ENCODE assay signal across 13 cellular contexts in the genomic region with DNA sequence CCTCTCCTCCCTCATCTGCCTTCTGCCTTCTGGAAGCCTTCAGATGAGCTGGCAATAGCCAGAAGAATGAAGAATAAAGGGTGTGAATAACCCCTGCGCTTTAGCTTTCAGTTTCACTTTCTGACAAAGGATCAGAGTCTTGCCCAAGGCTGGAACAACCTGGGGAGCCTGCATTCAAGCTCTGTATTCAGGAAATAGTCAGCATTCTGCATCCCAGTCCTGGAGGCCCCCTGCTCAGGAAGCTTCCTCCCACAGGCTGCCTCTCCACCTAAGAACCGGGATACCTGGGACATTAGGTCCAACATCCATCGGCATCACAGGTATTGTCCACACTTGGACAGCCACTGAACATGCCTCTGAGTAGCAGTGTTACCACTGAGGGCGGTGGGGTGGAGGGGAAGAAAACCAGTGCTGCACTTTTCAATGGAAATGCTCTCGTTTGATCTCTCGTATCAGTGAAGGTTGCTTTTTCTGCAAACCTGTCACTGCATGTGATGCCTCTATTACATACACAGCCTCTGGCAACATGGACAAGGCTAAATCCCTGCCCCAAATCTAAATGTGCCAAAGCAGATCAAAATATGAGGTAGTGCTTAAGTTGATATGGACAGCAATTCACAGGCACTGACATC. TPM values are rescaled to one million over a fixed set of nuclear protein-coding genes. Genes with fewer than 3 reads are reported as not detected.
DNase-seq lines count a peak whose midpoint lies in the region; ATAC-seq, FAIRE-seq and TF ChIP-seq lines count a peak whose summit lies in the region.
"Had no signal": no experiment of that assay in that cellular context is flagged by ENCODE, and none has a peak within 500 bp of the region (broad histone marks: within the 10 kb centered on the region; RNA-seq: fewer than 3 reads in every experiment).

No MANE protein-coding gene starts in this region.

- H3K4me3 ChIP-seq in NT2/D1 (ENCODE audit: insufficient read length, low read depth), result no peak overlapping the region
- peak overlapping the region; percentile 40 for H3K4me3 ChIP-seq in fibroblast of the aortic adventitia (ENCODE audit: low read depth, low read length)
- H3K4me3 ChIP-seq in effector memory CD4-positive, alpha-beta T cell (ENCODE audit: insufficient read depth, low read depth, low read length, poor library complexity, severe bottlenecking), result no peak overlapping the region

- no peaks in the 10 kb centered on the region for H3K36me3 Mint-ChIP-seq in activated CD4-positive, alpha-beta memory T cell treated with anti-CD3 and anti-CD28 coated beads, Interleukin-2, amount 10 ng/mL, durations not matched to agents 7 days and 5 days (ENCODE audit: low read depth)
- no peaks in the 10 kb centered on the region for H3K36me3 Mint-ChIP-seq in activated CD4-positive, alpha-beta memory T cell treated with anti-CD3 and anti-CD28 coated beads for 36 hours
- H3K36me3 Mint-ChIP-seq: stimulated activated memory B cell treated with anti-CD40 and anti-IgM and Interleukin-4, amounts not matched to agents 10 μg/mL and 1 μg/mL and 100 μg/mL, for 72 hours had no signal

- no peak for ATAC-seq in HG03460 (IDR thresholded peaks at IDR 0.05; ENCODE audit: unreplicated experiment)
- ATAC-seq: stimulated activated memory B cell treated with anti-CD40 and anti-IgM and Interleukin-4, amounts not matched to agents 10 μg/mL and 1 μg/mL and 100 μg/mL, for 72 hours had no signal

- no peak for FAIRE-seq in urothelium cell line (lab: Jason Lieb, UNC)

- intact Hi-C loops in activated CD4-positive, alpha-beta memory T cell treated with anti-CD3 and anti-CD28 coated beads for 36 hours (cut with micrococcal nuclease), result loop anchor here (10.0 kb wide), 1 partner anchor 540 kb away; no protein-coding TSS in a partner anchor
- intact Hi-C loops in head of caudate nucleus (cut with DNase I), result no loop called here

- H3K27ac Mint-ChIP-seq in activated CD4-positive, alpha-beta memory T cell treated with anti-CD3 and anti-CD28 coated beads, Interleukin-2, amount 10 ng/mL, durations not matched to agents 7 days and 5 days, result no peak overlapping the region
- no peak overlapping the region for H3K27ac Mint-ChIP-seq in activated CD4-positive, alpha-beta memory T cell treated with anti-CD3 and anti-CD28 coated beads for 36 hours
- H3K27ac Mint-ChIP-seq: stimulated activated memory B cell treated with anti-CD40 and anti-IgM and Interleukin-4, amounts not matched to agents 10 μg/mL and 1 μg/mL and 100 μg/mL, for 72 hours had no signal

- H3K27ac ChIP-seq in effector memory CD4-positive, alpha-beta T cell (ENCODE audit: insufficient read depth, low read length, poor library complexity, severe bottlenecking), result no peak overlapping the region

- no peak for DNase-seq in activated CD4-positive, alpha-beta memory T cell treated with anti-CD3 and anti-CD28 coated beads, Interleukin-2, amount 10 ng/mL, durations not matched to agents 7 days and 5 days
- DNase-seq in activated CD4-positive, alpha-beta memory T cell treated with anti-CD3 and anti-CD28 coated beads for 36 hours, result no peak
- peak; percentile 79 for DNase-seq in NT2/D1 (ENCODE audit: low read depth, low spot score)
- DNase-seq in fibroblast of the aortic adventitia (ENCODE audit: low read depth), result peak; percentile 35
- DNase-seq in urothelium cell line (ENCODE audit: low spot score), result peak; percentile 20
- no peak for DNase-seq in effector memory CD4-positive, alpha-beta T cell
- DNase-seq in head of caudate nucleus, result no peak
- DNase-seq: activated CD4-positive, alpha-beta T cell treated with anti-CD3 and anti-CD28 coated beads, Interleukin-2, amount 50 U/mL, for 1 hour; BE2C; NCI-H2081 treated with DMSO at 0.1 percent for 48 hours had no signal

- no peaks in the 10 kb centered on the region for H3K36me3 ChIP-seq in NT2/D1 (ENCODE audit: insufficient read depth, insufficient read length, low read length)
- H3K36me3 ChIP-seq in effector memory CD4-positive, alpha-beta T cell (ENCODE audit: control insufficient read depth, insufficient read depth, low read length), result no peaks in the 10 kb centered on the region
- H3K36me3 ChIP-seq: BE2C had no signal

- no peaks in the 10 kb centered on the region for H3K27me3 Mint-ChIP-seq in activated CD4-positive, alpha-beta memory T cell treated with anti-CD3 and anti-CD28 coated beads, Interleukin-2, amount 10 ng/mL, durations not matched to agents 7 days and 5 days
- H3K27me3 Mint-ChIP-seq in activated CD4-positive, alpha-beta memory T cell treated with anti-CD3 and anti-CD28 coated beads for 36 hours, result no peaks in the 10 kb centered on the region
- H3K27me3 Mint-ChIP-seq: stimulated activated memory B cell treated with anti-CD40 and anti-IgM and Interleukin-4, amounts not matched to agents 10 μg/mL and 1 μg/mL and 100 μg/mL, for 72 hours had no signal

- H3K4me3 Mint-ChIP-seq in activated CD4-positive, alpha-beta memory T cell treated with anti-CD3 and anti-CD28 coated beads, Interleukin-2, amount 10 ng/mL, durations not matched to agents 7 days and 5 days, result peak overlapping the region; percentile 34
- no peak overlapping the region for H3K4me3 Mint-ChIP-seq in activated CD4-positive, alpha-beta memory T cell treated with anti-CD3 and anti-CD28 coated beads for 36 hours
- H3K4me3 Mint-ChIP-seq: neural crest cell; stimulated activated memory B cell treated with anti-CD40 and anti-IgM and Interleukin-4, amounts not matched to agents 10 μg/mL and 1 μg/mL and 100 μg/mL, for 72 hours had no signal

- H3K4me1 Mint-ChIP-seq in activated CD4-positive, alpha-beta memory T cell treated with anti-CD3 and anti-CD28 coated beads, Interleukin-2, amount 10 ng/mL, durations not matched to agents 7 days and 5 days, result peaks cover 13% of the 10 kb centered on the region
- peaks cover 12% of the 10 kb centered on the region for H3K4me1 Mint-ChIP-seq in activated CD4-positive, alpha-beta memory T cell treated with anti-CD3 and anti-CD28 coated beads for 36 hours (ENCODE audit: low read depth)

- 0 out of 2 replicates have a peak, but pooled peaks cover 5% of the 10 kb centered on the region for H3K9me3 ChIP-seq in NT2/D1 (ENCODE audit: insufficient read depth, low read length)
- H3K9me3 ChIP-seq in effector memory CD4-positive, alpha-beta T cell (ENCODE audit: control insufficient read depth, low read length), result no peaks in the 10 kb centered on the region
- H3K9me3 ChIP-seq: BE2C had no signal

- no peaks in the 10 kb centered on the region for H3K27me3 ChIP-seq in NT2/D1 (ENCODE audit: insufficient read depth, insufficient read length)
- no peaks in the 10 kb centered on the region for H3K27me3 ChIP-seq in effector memory CD4-positive, alpha-beta T cell (replicated peaks; ENCODE audit: control insufficient read depth, insufficient read depth, low read length, poor library complexity, severe bottlenecking)
- H3K27me3 ChIP-seq: BE2C had no signal

- H3K9ac ChIP-seq in NT2/D1 (ENCODE audit: insufficient read length, low read depth), result no peak overlapping the region

- peaks cover 3% of the 10 kb centered on the region for H3K4me1 ChIP-seq in NT2/D1 (ENCODE audit: insufficient read depth, insufficient read length)
- H3K4me1 ChIP-seq in effector memory CD4-positive, alpha-beta T cell (ENCODE audit: control insufficient read depth, insufficient read depth, low read length, poor library complexity, severe bottlenecking), result peaks cover 5% of the 10 kb centered on the region
- H3K4me1 ChIP-seq: BE2C had no signal

- no peak for TF ChIP-seq CTCF in fibroblast of the aortic adventitia (IDR thresholded peaks at IDR 0.05; ENCODE audit: insufficient read depth, low read length)

- no peaks in the 10 kb centered on the region for H3K9me3 Mint-ChIP-seq in activated CD4-positive, alpha-beta memory T cell treated with anti-CD3 and anti-CD28 coated beads, Interleukin-2, amount 10 ng/mL, durations not matched to agents 7 days and 5 days
- H3K9me3 Mint-ChIP-seq in activated CD4-positive, alpha-beta memory T cell treated with anti-CD3 and anti-CD28 coated beads for 36 hours, result no peaks in the 10 kb centered on the region
- H3K9me3 Mint-ChIP-seq: neural crest cell; stimulated activated memory B cell treated with anti-CD40 and anti-IgM and Interleukin-4, amounts not matched to agents 10 μg/mL and 1 μg/mL and 100 μg/mL, for 72 hours had no signal

- POLR2A ChIA-PET in activated CD4-positive, alpha-beta memory T cell treated with anti-CD3 and anti-CD28 coated beads, Interleukin-2, amount 10 ng/mL, durations not matched to agents 7 days and 5 days (lab: Charles Lee), result no interaction called here
- POLR2A ChIA-PET in activated CD4-positive, alpha-beta memory T cell treated with anti-CD3 and anti-CD28 coated beads for 36 hours (lab: Charles Lee), result no interaction called here

- CTCF ChIA-PET in activated CD4-positive, alpha-beta memory T cell treated with anti-CD3 and anti-CD28 coated beads, Interleukin-2, amount 10 ng/mL, durations not matched to agents 7 days and 5 days (lab: Charles Lee), result no interaction called here
- CTCF ChIA-PET in activated CD4-positive, alpha-beta memory T cell treated with anti-CD3 and anti-CD28 coated beads for 36 hours (lab: Charles Lee), result no interaction called here

RNA-seq across cellular contexts. Expression of gene ACO1, which starts 39.8 kb away (rescaled TPM):
- total RNA-seq in activated CD4-positive, alpha-beta memory T cell treated with anti-CD3 and anti-CD28 coated beads, Interleukin-2, amount 10 ng/mL, durations not matched to agents 7 days and 5 days, result 1 to 10 TPM; 6.4 to 6.6 TPM
- total RNA-seq in activated CD4-positive, alpha-beta memory T cell treated with anti-CD3 and anti-CD28 coated beads for 36 hours, result 10 to 100 TPM; 13.1 to 13.7 TPM
- 81.3 and 125 TPM in 2 replicates for total RNA-seq in fibroblast of the aortic adventitia (ENCODE audit: low replicate concordance)

Comparison
In these comparisons a context has a peak if more than half of its experiments do, and no peak if none do; other contexts are left out.
1. DNase-seq: peak in NT2/D1 (single experiment), fibroblast of the aortic adventitia (single experiment) and urothelium cell line (single experiment); none in activated CD4-positive, alpha-beta memory T cell treated with anti-CD3 and anti-CD28 coated beads, Interleukin-2, amount 10 ng/mL, durations not matched to agents 7 days and 5 days (single experiment), activated CD4-positive, alpha-beta memory T cell treated with anti-CD3 and anti-CD28 coated beads for 36 hours (single experiment), effector memory CD4-positive, alpha-beta T cell (0 of 3) and head of caudate nucleus (0 of 42).